ENCODE assay signal across 23 cellular contexts in the genomic region with DNA sequence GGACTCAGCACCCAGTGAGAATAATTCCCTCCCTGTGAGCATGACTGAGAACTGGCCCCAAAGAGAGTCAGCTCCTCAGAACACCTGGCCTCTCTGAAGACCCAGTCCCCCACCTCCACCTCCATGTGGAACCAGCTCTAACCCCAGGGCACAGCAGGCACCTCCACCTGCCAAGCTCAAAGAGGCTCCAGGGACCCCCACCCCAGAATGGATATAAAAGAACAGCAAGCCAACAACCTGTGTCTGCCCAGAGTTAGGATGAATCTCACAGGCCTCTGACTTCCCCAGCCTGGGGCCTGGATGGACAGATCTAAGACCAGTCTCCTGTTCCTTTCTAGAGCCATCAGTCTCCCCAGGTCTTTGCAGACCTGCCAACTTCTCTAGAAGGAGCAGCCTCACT.
"Had no signal": no experiment of that assay in that cellular context is flagged by ENCODE, and none has a peak within 500 bp of the region (broad histone marks: within the 10 kb centered on the region; RNA-seq: fewer than 3 reads in every experiment).

No MANE protein-coding gene starts in this region.

- H3K4me2 ChIP-seq: neural progenitor cell, smooth muscle cell had no signal

- H2AFZ ChIP-seq: neural progenitor cell had no signal

- H3K27me3 ChIP-seq: neural progenitor cell, sigmoid colon, testis, uterus had no signal

- H3K36me3 ChIP-seq: lower lobe of right lung, neural progenitor cell, sigmoid colon, uterus, WERI-Rb-1 had no signal

- H3K4me3 ChIP-seq: lower lobe of right lung, neural progenitor cell, sigmoid colon, smooth muscle cell, testis, uterus had no signal

- ATAC-seq: activated CD8-positive, alpha-beta T cell treated with anti-CD3 and anti-CD28 coated beads for 36 hours; effector memory CD8-positive, alpha-beta T cell; esophagus mucosa; left lobe of liver; lower lobe of right lung; naive thymus-derived CD4-positive, alpha-beta T cell had no signal

- H3K27ac ChIP-seq: lower lobe of right lung, neural progenitor cell, sigmoid colon, testis, uterus, WERI-Rb-1 had no signal

- H3K9me3 ChIP-seq: lower lobe of right lung, sigmoid colon, testis, uterus had no signal

- H3K9ac ChIP-seq: neural progenitor cell had no signal

- DNase-seq: activated CD4-positive, alpha-beta T cell treated with anti-CD3 and anti-CD28 coated beads, Interleukin-2, amount 10 ng/mL, durations not matched to agents 7 days and 5 days; activated CD4-positive, CD25-positive, alpha-beta regulatory T cell treated with anti-CD3 and anti-CD28 coated beads, Interleukin-2, amount 50 U/mL, for 72 hours; activated CD8-positive, alpha-beta T cell treated with anti-CD3 and anti-CD28 coated beads for 36 hours; activated naive CD4-positive, alpha-beta T cell; activated T-cell treated with anti-CD3 and anti-CD28 coated beads, Interleukin-2, amount 50 U/mL, for 1 hour; central memory CD4-positive, alpha-beta T cell; effector memory CD8-positive, alpha-beta T cell; foreskin melanocyte; lower lobe of right lung; naive thymus-derived CD4-positive, alpha-beta T cell; sigmoid colon; stimulated activated CD4-positive, alpha-beta T cell treated with anti-CD3 and anti-CD28 coated beads, Interleukin-15, amount 100 ng/mL, for 24 hours; stimulated activated CD4-positive, alpha-beta T cell treated with anti-CD3 and anti-CD28 coated beads, Interleukin-2, amount 100 ng/mL, for 48 hours; stimulated activated CD8-positive, alpha-beta memory T cell treated with anti-CD3 and anti-CD28 coated beads, Interleukin-4, amount 100 ng/mL, for 48 hours; stimulated activated naive CD4-positive, alpha-beta T cell; testis; trophoblast cell; uterus; WERI-Rb-1 had no signal

- H3K4me1 ChIP-seq: lower lobe of right lung, neural progenitor cell, sigmoid colon, testis, uterus had no signal
